In genomic region chr16:89332248-89333245, GRCh38 we compare ENCODE assay signal across 11 cellular contexts.
DNase-seq lines count a peak whose midpoint lies in the region; ATAC-seq and TF ChIP-seq lines count a peak whose summit lies in the region.
"Had no signal": no experiment of that assay in that cellular context is flagged by ENCODE, and none has a peak within 500 bp of the region (broad histone marks: within the 10 kb centered on the region; RNA-seq: fewer than 3 reads in every experiment).

No MANE protein-coding gene starts in this region.

- peaks cover 90% of the 10 kb centered on the region for H3K79me2 ChIP-seq in ACC112 (ENCODE audit: control insufficient read depth, insufficient read depth, low read length, unreplicated experiment)

- 61% methylated on average over 20 of the region's 21 CpGs for WGBS in mesenchymal stem cell

- TF ChIP-seq CTCF in Calu3 (IDR thresholded peaks at IDR 0.05; ENCODE audit: unreplicated experiment): no peak

- H2BK5ac ChIP-seq in mesenchymal stem cell (ENCODE audit: low read depth, low read length, poor library complexity, severe bottlenecking): no peak overlapping the region

- no peak overlapping the region for H3K4me2 ChIP-seq in mesenchymal stem cell (ENCODE audit: low read length, poor library complexity, severe bottlenecking)

- no peak overlapping the region for H3K14ac ChIP-seq in mesenchymal stem cell (ENCODE audit: low read length in 2 of 2)

- H3K27ac ChIP-seq in ACC112 (ENCODE audit: low read depth, low read length) (peak overlapping the region; percentile 89), mesenchymal stem cell (ENCODE audit: low read length, poor library complexity, severe bottlenecking) (no peak overlapping the region)

- no peaks in the 10 kb centered on the region for H3K9me3 ChIP-seq in mesenchymal stem cell (ENCODE audit: control insufficient read depth, low read length)
- H3K9me3 ChIP-seq: MG63 had no signal

- H2BK15ac ChIP-seq in mesenchymal stem cell (ENCODE audit: low read depth, poor library complexity, severe bottlenecking): no peak overlapping the region

- intact Hi-C loops in Calu3 (cut with micrococcal nuclease; ENCODE audit: unreplicated experiment): loop anchor here (5.0 kb wide), 3 partner anchors 155 to 230 kb away; partner anchors contain the start of genes RPL13 and SPG7

- H2AFZ ChIP-seq in ACC112 (ENCODE audit: low read length, unreplicated experiment): no peak overlapping the region
- no peak overlapping the region for H2AFZ ChIP-seq in mesenchymal stem cell (ENCODE audit: low read depth, low read length)

- peaks cover 36% of the 10 kb centered on the region for H3K36me3 Mint-ChIP-seq in Calu3 (ENCODE audit: insufficient read depth, unreplicated experiment)
- peaks cover 5% of the 10 kb centered on the region for H3K36me3 Mint-ChIP-seq in activated naive CD8-positive, alpha-beta T cell treated with anti-CD3 and anti-CD28 coated beads, Interleukin-2, amount 10 ng/mL, durations not matched to agents 7 days and 5 days

- H3K9me3 Mint-ChIP-seq in Calu3 (ENCODE audit: low read depth, unreplicated experiment): no peaks in the 10 kb centered on the region
- no peaks in the 10 kb centered on the region for H3K9me3 Mint-ChIP-seq in activated naive CD8-positive, alpha-beta T cell treated with anti-CD3 and anti-CD28 coated beads, Interleukin-2, amount 10 ng/mL, durations not matched to agents 7 days and 5 days

- H3K4me3 ChIP-seq in ACC112 (ENCODE audit: low read depth, low read length): no peak overlapping the region
- H3K4me3 ChIP-seq in mesenchymal stem cell (ENCODE audit: insufficient read depth in 1 of 2, low read depth in 1 of 2, low read length in 2 of 2): no peak overlapping the region
- H3K4me3 ChIP-seq: MG63 had no signal

- no peak overlapping the region for H4K8ac ChIP-seq in mesenchymal stem cell (ENCODE audit: low read length)

- H3K27ac Mint-ChIP-seq in Calu3 (ENCODE audit: unreplicated experiment): peak overlapping the region; percentile 31
- H3K27ac Mint-ChIP-seq in activated naive CD8-positive, alpha-beta T cell treated with anti-CD3 and anti-CD28 coated beads, Interleukin-2, amount 10 ng/mL, durations not matched to agents 7 days and 5 days: peak overlapping the region; percentile 50

- no peak overlapping the region for H3K18ac ChIP-seq in mesenchymal stem cell (ENCODE audit: low read depth in 1 of 2, low read length in 2 of 2)

- peaks cover 50% of the 10 kb centered on the region for H3K4me1 ChIP-seq in ACC112 (ENCODE audit: control insufficient read depth, insufficient read depth, low read length, unreplicated experiment)
- peaks cover 53% of the 10 kb centered on the region for H3K4me1 ChIP-seq in mesenchymal stem cell (ENCODE audit: control insufficient read depth, insufficient read depth, low read depth, low read length)

- H3K4ac ChIP-seq in mesenchymal stem cell (ENCODE audit: low read depth in 1 of 2, low read length in 2 of 2): no peak overlapping the region

- no peaks in the 10 kb centered on the region for H3K27me3 ChIP-seq in ACC112 (ENCODE audit: insufficient read depth, low read length)
- no peaks in the 10 kb centered on the region for H3K27me3 ChIP-seq in mesenchymal stem cell (ENCODE audit: control insufficient read depth in 1 of 2, insufficient read depth in 1 of 2, low read length in 2 of 2)
- H3K27me3 ChIP-seq: MG63 had no signal

- peaks cover 49% of the 10 kb centered on the region for H3K4me1 Mint-ChIP-seq in Calu3 (ENCODE audit: low read depth, unreplicated experiment)
- H3K4me1 Mint-ChIP-seq in activated naive CD8-positive, alpha-beta T cell treated with anti-CD3 and anti-CD28 coated beads, Interleukin-2, amount 10 ng/mL, durations not matched to agents 7 days and 5 days: peaks cover 58% of the 10 kb centered on the region

- no peaks in the 10 kb centered on the region for H3K27me3 Mint-ChIP-seq in Calu3 (ENCODE audit: unreplicated experiment)
- no peaks in the 10 kb centered on the region for H3K27me3 Mint-ChIP-seq in activated naive CD8-positive, alpha-beta T cell treated with anti-CD3 and anti-CD28 coated beads, Interleukin-2, amount 10 ng/mL, durations not matched to agents 7 days and 5 days

- no peak overlapping the region for H3K4me3 Mint-ChIP-seq in Calu3 (ENCODE audit: low read depth, unreplicated experiment)
- H3K4me3 Mint-ChIP-seq in activated naive CD8-positive, alpha-beta T cell treated with anti-CD3 and anti-CD28 coated beads, Interleukin-2, amount 10 ng/mL, durations not matched to agents 7 days and 5 days: peak overlapping the region; percentile 41

- peaks cover 16% of the 10 kb centered on the region for H3K79me1 ChIP-seq in mesenchymal stem cell (replicated peaks; ENCODE audit: low read length, poor library complexity, severe bottlenecking)

- H3K36me3 ChIP-seq in ACC112 (ENCODE audit: insufficient read depth, low read length) (no peaks in the 10 kb centered on the region), mesenchymal stem cell (ENCODE audit: control insufficient read depth in 1 of 2, insufficient read depth in 2 of 2, low read depth in 1 of 2, low read length in 2 of 2) (peaks cover 6 to 15% of the 10 kb centered on the region in 2 experiments)
- H3K36me3 ChIP-seq: MG63 had no signal

- H4K91ac ChIP-seq in mesenchymal stem cell (ENCODE audit: low read length): no peak overlapping the region

- H3K9ac ChIP-seq in mesenchymal stem cell (ENCODE audit: low read length): peak overlapping the region; percentile 24

- CTCF ChIA-PET in Calu3 (lab: Charles Lee): interaction anchor here (1.0 to 1.1 kb wide), 2 partner anchors 10 to 179 kb away, joined by 3 to 4 read pairs; no protein-coding TSS in a partner anchor

- H2AK5ac ChIP-seq in mesenchymal stem cell (ENCODE audit: low read length, severe bottlenecking): peak overlapping the region; percentile 54

- peak overlapping the region in 1 of 2 experiments; percentile 32 for H2BK12ac ChIP-seq in mesenchymal stem cell (ENCODE audit: low read length in 2 of 2)

- BruUV-seq in Calu3 (replicated peaks; lab: Mats Ljungman, UMichigan): no TSS peak

- no peak for ATAC-seq in activated naive CD8-positive, alpha-beta T cell treated with anti-CD3 and anti-CD28 coated beads, Interleukin-2, amount 10 ng/mL, durations not matched to agents 7 days and 5 days (ENCODE audit: low read depth)
- no peak for ATAC-seq in HG03520 (IDR thresholded peaks at IDR 0.05; ENCODE audit: unreplicated experiment)
- ATAC-seq in GM21390 (IDR thresholded peaks at IDR 0.05; ENCODE audit: unreplicated experiment): no peak

- POLR2A ChIA-PET in activated naive CD8-positive, alpha-beta T cell treated with anti-CD3 and anti-CD28 coated beads, Interleukin-2, amount 10 ng/mL, durations not matched to agents 7 days and 5 days (lab: Charles Lee): interaction anchor here (0.5 kb wide), 1 partner anchor 16 kb away, joined by 4 read pairs; no protein-coding TSS in a partner anchor

- no peak overlapping the region for H3K23ac ChIP-seq in mesenchymal stem cell (ENCODE audit: low read length in 2 of 2)

- DNase-seq in Calu3 (no peak), mesenchymal stem cell (no peak), NCI-H526 treated with DMSO at 0.1 percent for 48 hours (lab: John Stamatoyannopoulos, UW) (no peak), NCI-H187 treated with DMSO at 0.1 percent for 48 hours (lab: John Stamatoyannopoulos, UW) (no peak)
- no peak for DNase-seq in activated naive CD8-positive, alpha-beta T cell treated with anti-CD3 and anti-CD28 coated beads, Interleukin-2, amount 10 ng/mL, durations not matched to agents 7 days and 5 days
- DNase-seq: DMS153; MG63; stimulated activated CD4-positive, alpha-beta T cell treated with anti-CD3 and anti-CD28 coated beads, Interleukin-4, amount 100 ng/mL, for 4 hours had no signal

- no peak overlapping the region for H2BK120ac ChIP-seq in mesenchymal stem cell (ENCODE audit: low read depth, low read length)
